In genomic region chr14:102304611-102305506, GRCh38 we compare ENCODE assay signal across 8 cellular contexts. TPM values are rescaled to one million over a fixed set of nuclear protein-coding genes. Genes with fewer than 3 reads are reported as not detected.
DNase-seq lines count a peak whose midpoint lies in the region; ATAC-seq, FAIRE-seq and TF ChIP-seq lines count a peak whose summit lies in the region.

Gene MOK, minus strand, starts transcription at chr14:102305164. Its CDS starts 196 bp downstream, at chr14:102304968.

- H3F3A ChIP-seq in GM23338 (replicated peaks; ENCODE audit: low read depth) = no peaks in the 10 kb centered on the region

- H3K4me3 Mint-ChIP-seq in GM23338 = peak within 1 kb of the TSS; percentile 94
- peak within 1 kb of the TSS; percentile 96 for H3K4me3 Mint-ChIP-seq in activated T-helper 1 cell treated with anti-CD3 and anti-CD28 coated beads, Interleukin-12 subunit alpha, Interleukin-12 subunit beta, Interleukin-2, Interleukin-4 antibody, amounts not matched to agents 30 ng/mL and 10 ng/mL and 1 ng/mL, durations not matched to agents 14 hours and 24 hours and 36 hours

- H3K36me3 Mint-ChIP-seq in GM23338 (ENCODE audit: low read depth) = no peaks in the 10 kb centered on the region
- H3K36me3 Mint-ChIP-seq in activated T-helper 1 cell treated with anti-CD3 and anti-CD28 coated beads, Interleukin-12 subunit alpha, Interleukin-12 subunit beta, Interleukin-2, Interleukin-4 antibody, amounts not matched to agents 30 ng/mL and 10 ng/mL and 1 ng/mL, durations not matched to agents 14 hours and 24 hours and 36 hours (ENCODE audit: low read depth) = no peaks in the 10 kb centered on the region

- H3K4me2 ChIP-seq in GM23338 = peak within 1 kb of the TSS; percentile 77

- H3K4me1 Mint-ChIP-seq in GM23338 = no peaks in the 10 kb centered on the region
- peaks cover 12% of the 10 kb centered on the region for H3K4me1 Mint-ChIP-seq in activated T-helper 1 cell treated with anti-CD3 and anti-CD28 coated beads, Interleukin-12 subunit alpha, Interleukin-12 subunit beta, Interleukin-2, Interleukin-4 antibody, amounts not matched to agents 30 ng/mL and 10 ng/mL and 1 ng/mL, durations not matched to agents 14 hours and 24 hours and 36 hours (ENCODE audit: low read depth)

- H3K27me3 ChIP-seq in GM23338 (ENCODE audit: insufficient read depth) = no peaks in the 10 kb centered on the region

- peaks cover 3% of the 10 kb centered on the region; the same call in 2 of the 3 replicates for H3K9me3 Mint-ChIP-seq in GM23338
- no peaks in the 10 kb centered on the region for H3K9me3 Mint-ChIP-seq in activated T-helper 1 cell treated with anti-CD3 and anti-CD28 coated beads, Interleukin-12 subunit alpha, Interleukin-12 subunit beta, Interleukin-2, Interleukin-4 antibody, amounts not matched to agents 30 ng/mL and 10 ng/mL and 1 ng/mL, durations not matched to agents 14 hours and 24 hours and 36 hours

- TF ChIP-seq CTCF in GM23338 (conservative IDR thresholded peaks at IDR 0.05; ENCODE audit: low read depth in 2 of 2) = no peak

- H3K36me3 ChIP-seq in GM23338 (ENCODE audit: insufficient read depth) = no peaks in the 10 kb centered on the region

- DNase-seq in DMS79 (lab: John Stamatoyannopoulos, UW) (peak; percentile 96), GM23338 (ENCODE audit: low spot score) (peak; percentile 97), Kasumi-1 (lab: John Stamatoyannopoulos, UW) (peak; percentile 94 to 95), RCC 7860 (ENCODE audit: low spot score) (peak; percentile 91), fibroblast of gingiva (ENCODE audit: low read depth) (peak; percentile 97), myocyte (ENCODE audit: low read depth) (peak; percentile 97)
- DNase-seq in activated T-helper 1 cell treated with anti-CD3 and anti-CD28 coated beads, Interleukin-12 subunit alpha, Interleukin-12 subunit beta, Interleukin-2, Interleukin-4 antibody, amounts not matched to agents 30 ng/mL and 10 ng/mL and 1 ng/mL, durations not matched to agents 14 hours and 24 hours and 36 hours (ENCODE audit: low spot score) = peak; percentile 98
- peak; percentile 91 to 92 for DNase-seq in stimulated activated CD8-positive, alpha-beta memory T cell treated with anti-CD3 and anti-CD28 coated beads, Interleukin-7, amount 100 ng/mL, for 4 hours (ENCODE audit: low read depth in 2 of 2)

- no peaks in the 10 kb centered on the region for H3K79me2 ChIP-seq in GM23338 (replicated peaks; ENCODE audit: insufficient read depth)

- no peaks in the 10 kb centered on the region for H3K4me1 ChIP-seq in GM23338 (ENCODE audit: insufficient read depth)

- H4K20me1 ChIP-seq in GM23338 (replicated peaks; ENCODE audit: insufficient read depth) = no peaks in the 10 kb centered on the region

- peak; percentile 92 for ATAC-seq in GM23338

- intact Hi-C loops in activated T-helper 1 cell treated with anti-CD3 and anti-CD28 coated beads, Interleukin-12 subunit alpha, Interleukin-12 subunit beta, Interleukin-2, Interleukin-4 antibody, amounts not matched to agents 30 ng/mL and 10 ng/mL and 1 ng/mL, durations not matched to agents 14 hours and 24 hours and 36 hours (cut with micrococcal nuclease) = loop anchor here (1.0 to 2.0 kb wide), 6 partner anchors 9 to 357 kb away; partner anchors contain the start of genes DYNC1H1, WDR20 and ZNF839

- H3K4me3 ChIP-seq in GM23338 = peak within 1 kb of the TSS; percentile 79

- H3K27ac ChIP-seq in GM23338 (ENCODE audit: low read depth) = no peak within 1 kb of the TSS

- FAIRE-seq in RCC 7860 (lab: Jason Lieb, UNC) = no peak

- H3K27ac Mint-ChIP-seq in GM23338 = peak within 1 kb of the TSS; percentile 89
- H3K27ac Mint-ChIP-seq in activated T-helper 1 cell treated with anti-CD3 and anti-CD28 coated beads, Interleukin-12 subunit alpha, Interleukin-12 subunit beta, Interleukin-2, Interleukin-4 antibody, amounts not matched to agents 30 ng/mL and 10 ng/mL and 1 ng/mL, durations not matched to agents 14 hours and 24 hours and 36 hours = peak within 1 kb of the TSS; percentile 87

- peak within 1 kb of the TSS; percentile 86 for H2AFZ ChIP-seq in GM23338

- H3K9me2 ChIP-seq in GM23338 (ENCODE audit: insufficient read depth) = no peaks in the 10 kb centered on the region

- H3K27me3 Mint-ChIP-seq in GM23338 (ENCODE audit: insufficient read depth, low read depth, poor library complexity) = peaks cover 10% of the 10 kb centered on the region
- H3K27me3 Mint-ChIP-seq in activated T-helper 1 cell treated with anti-CD3 and anti-CD28 coated beads, Interleukin-12 subunit alpha, Interleukin-12 subunit beta, Interleukin-2, Interleukin-4 antibody, amounts not matched to agents 30 ng/mL and 10 ng/mL and 1 ng/mL, durations not matched to agents 14 hours and 24 hours and 36 hours (ENCODE audit: insufficient read depth) = peaks cover 10% of the 10 kb centered on the region

TF ChIP-seq in GM23338, 12 proteins besides CTCF, POLR2A, EP300 and RAD21:
- no peak for TF ChIP-seq ETS1 (IDR thresholded peaks at IDR 0.05)

RNA-seq across cellular contexts. Expression of gene MOK, which starts in this region (rescaled TPM):
- total RNA-seq in GM23338 (2014; rRNA removed; shearing (Covaris generic)) = 2.1 and 3.1 TPM in 2 replicates
- 3.1 and 4.7 TPM in 2 replicates for polyA plus RNA-seq in GM23338 (2016; fragmentation: Nextera tagmentation; extraction: Ambion mirVana)
- 6.0 and 7.0 TPM in 2 replicates for total RNA-seq in activated T-helper 1 cell treated with anti-CD3 and anti-CD28 coated beads, Interleukin-12 subunit alpha, Interleukin-12 subunit beta, Interleukin-2, Interleukin-4 antibody, amounts not matched to agents 30 ng/mL and 10 ng/mL and 1 ng/mL, durations not matched to agents 14 hours and 24 hours and 36 hours
- total RNA-seq in myocyte = 24.5 and 45.6 TPM in 2 replicates
- polyA plus RNA-seq in myocyte (2012) = 24.7 TPM
